21 cellular contexts compared by ENCODE assay signal in the genomic region with DNA sequence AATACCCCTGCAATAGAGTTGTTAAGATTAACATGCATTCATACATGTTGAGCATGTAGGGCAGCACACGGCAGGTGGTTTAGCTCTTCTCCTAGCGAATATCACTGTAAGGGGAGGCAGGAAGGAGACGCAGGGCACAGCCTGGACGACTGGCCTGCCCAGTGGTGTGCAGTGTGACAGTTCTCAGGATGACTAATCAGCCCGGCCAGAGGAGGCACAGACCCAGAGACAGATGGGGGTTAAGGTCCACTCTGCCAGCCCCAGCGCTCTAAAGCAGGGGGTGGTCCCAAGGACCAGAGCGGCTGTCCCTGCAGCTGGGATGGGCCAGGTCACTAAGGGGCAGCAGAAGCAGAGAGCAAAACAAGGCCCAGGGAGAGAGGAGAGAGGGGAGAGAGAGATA.
"Had no signal": no experiment of that assay in that cellular context is flagged by ENCODE, and none has a peak within 500 bp of the region (broad histone marks: within the 10 kb centered on the region; RNA-seq: fewer than 3 reads in every experiment).

No MANE protein-coding gene starts in this region.

- H3K36me3 ChIP-seq: heart left ventricle, thoracic aorta had no signal

- H3K36me3 Mint-ChIP-seq: activated naive CD4-positive, alpha-beta T cell treated with anti-CD3 and anti-CD28 coated beads, Interleukin-2, amount 50 U/mL, for 24 hours had no signal

- ATAC-seq: activated CD8-positive, alpha-beta T cell treated with anti-CD3 and anti-CD28 coated beads, Interleukin-2, amount 10 ng/mL, durations not matched to agents 7 days and 5 days; left cardiac atrium had no signal

- H3K27ac Mint-ChIP-seq: activated CD8-positive, alpha-beta T cell treated with anti-CD3 and anti-CD28 coated beads, Interleukin-2, amount 10 ng/mL, durations not matched to agents 7 days and 5 days; activated naive CD4-positive, alpha-beta T cell treated with anti-CD3 and anti-CD28 coated beads, Interleukin-2, amount 50 U/mL, for 24 hours; activated T-helper 1 cell treated with anti-CD3 and anti-CD28 coated beads, Interleukin-12 subunit alpha, Interleukin-12 subunit beta, Interleukin-2, Interleukin-4 antibody, amounts not matched to agents 30 ng/mL and 10 ng/mL and 1 ng/mL, durations not matched to agents 14 hours and 24 hours and 36 hours; nephron; type B pancreatic cell had no signal

- H3K27ac ChIP-seq: thoracic aorta had no signal

- H3K4me3 ChIP-seq: coronary artery, heart left ventricle, lung, thoracic aorta had no signal

- H3K4me3 Mint-ChIP-seq: activated CD8-positive, alpha-beta T cell treated with anti-CD3 and anti-CD28 coated beads, Interleukin-2, amount 10 ng/mL, durations not matched to agents 7 days and 5 days; activated naive CD4-positive, alpha-beta T cell treated with anti-CD3 and anti-CD28 coated beads, Interleukin-2, amount 50 U/mL, for 24 hours; activated T-helper 1 cell treated with anti-CD3 and anti-CD28 coated beads, Interleukin-12 subunit alpha, Interleukin-12 subunit beta, Interleukin-2, Interleukin-4 antibody, amounts not matched to agents 30 ng/mL and 10 ng/mL and 1 ng/mL, durations not matched to agents 14 hours and 24 hours and 36 hours; nephron; type B pancreatic cell had no signal

- H3K9me3 Mint-ChIP-seq: activated naive CD4-positive, alpha-beta T cell treated with anti-CD3 and anti-CD28 coated beads, Interleukin-2, amount 50 U/mL, for 24 hours; activated T-helper 1 cell treated with anti-CD3 and anti-CD28 coated beads, Interleukin-12 subunit alpha, Interleukin-12 subunit beta, Interleukin-2, Interleukin-4 antibody, amounts not matched to agents 30 ng/mL and 10 ng/mL and 1 ng/mL, durations not matched to agents 14 hours and 24 hours and 36 hours; nephron; type B pancreatic cell had no signal

- FAIRE-seq: astrocyte, endometrium had no signal

- H3K9me3 ChIP-seq: heart left ventricle, thoracic aorta had no signal

- H3K4me1 Mint-ChIP-seq: nephron had no signal

- DNase-seq: activated CD4-positive, alpha-beta T cell treated with anti-CD3 and anti-CD28 coated beads for 1 hour; activated CD4-positive, alpha-beta T cell treated with anti-CD3 and anti-CD28 coated beads, Interleukin-2, amount 50 U/mL, for 1 hour; activated CD8-positive, alpha-beta T cell treated with anti-CD3 and anti-CD28 coated beads, Interleukin-2, amount 10 ng/mL, durations not matched to agents 7 days and 5 days; activated gamma-delta T cell; central memory CD4-positive, alpha-beta T cell; heart left ventricle; islet precursor cell; left cardiac atrium; occipital lobe; posterior cingulate gyrus; retina; T-helper 9 cell had no signal
